In the genomic region with DNA sequence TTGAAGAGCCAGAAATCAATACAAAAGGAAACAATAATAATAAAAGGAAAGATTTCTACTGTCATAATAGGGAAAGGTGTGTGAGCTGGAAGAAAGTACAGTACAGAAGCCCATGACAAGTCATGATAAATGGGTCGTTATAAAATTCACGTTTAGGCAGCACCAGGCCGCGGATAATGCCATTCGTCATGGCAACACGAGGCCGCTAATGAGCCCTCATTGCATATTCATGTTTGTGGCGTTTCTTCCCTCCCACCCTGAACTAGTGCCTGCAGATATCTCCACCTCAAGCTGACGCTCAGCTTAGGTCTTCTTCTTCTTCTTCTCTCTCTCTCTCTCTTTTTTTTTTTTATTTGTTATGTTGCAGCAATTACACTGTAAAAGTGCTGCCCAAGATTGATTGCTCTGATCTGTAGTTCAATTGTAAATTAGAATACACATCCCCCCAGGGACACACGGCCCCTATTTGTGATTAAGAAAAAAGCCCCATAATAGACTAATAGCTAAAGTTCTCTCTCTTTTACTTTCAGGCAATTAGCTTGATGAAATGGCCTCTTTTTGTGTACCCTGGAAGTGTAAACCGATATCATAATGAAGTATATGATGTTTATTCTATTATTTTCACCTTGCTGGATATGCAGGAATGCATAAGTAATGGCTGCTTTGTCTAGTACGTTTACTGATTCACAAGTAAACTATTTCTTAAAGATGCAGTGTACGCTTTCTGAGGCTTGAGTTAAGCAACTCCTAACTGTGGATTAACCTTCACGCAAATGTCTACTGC, we compare ENCODE assay signal across 17 cellular contexts.
DNase-seq lines count a peak whose midpoint lies in the region; ATAC-seq and TF ChIP-seq lines count a peak whose summit lies in the region.
"Had no signal": no experiment of that assay in that cellular context is flagged by ENCODE, and none has a peak within 500 bp of the region (broad histone marks: within the 10 kb centered on the region; RNA-seq: fewer than 3 reads in every experiment).

No MANE protein-coding gene starts in this region.

- H3K36me3 Mint-ChIP-seq in Calu3 (ENCODE audit: insufficient read depth, unreplicated experiment) (peaks cover 44% of the 10 kb centered on the region), nephron progenitor cell (ENCODE audit: low read depth) (peaks cover 88% of the 10 kb centered on the region)
- no peaks in the 10 kb centered on the region for H3K36me3 Mint-ChIP-seq in activated CD4-positive, alpha-beta memory T cell treated with anti-CD3 and anti-CD28 coated beads, Interleukin-2, amount 10 ng/mL, durations not matched to agents 7 days and 5 days (ENCODE audit: low read depth)
- no peaks in the 10 kb centered on the region for H3K36me3 Mint-ChIP-seq in natural killer cell treated with Interleukin-12 subunit alpha and Interleukin-12 subunit beta and Interleukin-15 and Interleukin-18, amount 100 ng/mL, for 72 hours
- H3K36me3 Mint-ChIP-seq: IgD-negative memory B cell, T-cell had no signal

- CTCF ChIA-PET in Calu3 (lab: Charles Lee): interaction anchor here (0.5 to 2.6 kb wide), 5 partner anchors 21 to 414 kb away, joined by 3 to 12 read pairs (median 3); no protein-coding TSS in a partner anchor
- CTCF ChIA-PET in activated CD4-positive, alpha-beta memory T cell treated with anti-CD3 and anti-CD28 coated beads, Interleukin-2, amount 10 ng/mL, durations not matched to agents 7 days and 5 days (lab: Charles Lee): no interaction called here

- peak overlapping the region; percentile 73 for H3K27ac Mint-ChIP-seq in Calu3 (ENCODE audit: unreplicated experiment)
- peak overlapping the region; percentile 89 for H3K27ac Mint-ChIP-seq in nephron progenitor cell
- no peak overlapping the region for H3K27ac Mint-ChIP-seq in activated CD4-positive, alpha-beta memory T cell treated with anti-CD3 and anti-CD28 coated beads, Interleukin-2, amount 10 ng/mL, durations not matched to agents 7 days and 5 days
- no peak overlapping the region for H3K27ac Mint-ChIP-seq in natural killer cell treated with Interleukin-12 subunit alpha and Interleukin-12 subunit beta and Interleukin-15 and Interleukin-18, amount 100 ng/mL, for 72 hours
- H3K27ac Mint-ChIP-seq: IgD-negative memory B cell, T-cell had no signal

- BruUV-seq in Calu3 (replicated peaks; lab: Mats Ljungman, UMichigan): no TSS peak

- H3K4me3 ChIP-seq in cardiac fibroblast (replicated peaks in 1 of 2; ENCODE audit: low read depth in 2 of 2, low read length in 2 of 2): no peak overlapping the region
- H3K4me3 ChIP-seq: cardiac muscle cell, prostate gland had no signal

- intact Hi-C loops in Calu3 (cut with micrococcal nuclease; ENCODE audit: unreplicated experiment): loop anchor here (10.0 kb wide), 1 partner anchor 344 kb away; no protein-coding TSS in a partner anchor
- intact Hi-C loops in head of caudate nucleus (cut with DNase I): no loop called here

- DNase-seq in Calu3 (no peak), NCI-H226 (peak; percentile 80), cardiac fibroblast (ENCODE audit: low read depth in 2 of 2) (peak; percentile 26 to 67), nephron progenitor cell (no peak), head of caudate nucleus (no peak)
- DNase-seq in activated CD4-positive, alpha-beta memory T cell treated with anti-CD3 and anti-CD28 coated beads, Interleukin-2, amount 10 ng/mL, durations not matched to agents 7 days and 5 days: no peak
- no peak for DNase-seq in natural killer cell treated with Interleukin-12 subunit alpha and Interleukin-12 subunit beta and Interleukin-15 and Interleukin-18, amount 100 ng/mL, for 72 hours (ENCODE audit: low spot score)
- DNase-seq: activated CD4-positive, alpha-beta T cell treated with anti-CD3 and anti-CD28 coated beads, Interleukin-2, amount 50 U/mL, for 4 hours; BE2C; DND-41; NCI-H1694 treated with DMSO at 0.1 percent for 48 hours; stimulated activated naive CD4-positive, alpha-beta T cell treated with Interleukin-2 at 50 U/mL for 16 hours; T-cell had no signal

- no peak for ATAC-seq in GM21381 (IDR thresholded peaks at IDR 0.05; ENCODE audit: unreplicated experiment)
- ATAC-seq in natural killer cell treated with Interleukin-12 subunit alpha and Interleukin-12 subunit beta and Interleukin-15 and Interleukin-18, amount 100 ng/mL, for 72 hours: no peak
- ATAC-seq: T-cell had no signal

- H3K4me3 Mint-ChIP-seq in Calu3 (ENCODE audit: low read depth, unreplicated experiment) (peak overlapping the region; percentile 1), nephron progenitor cell (no peak overlapping the region)
- no peak overlapping the region for H3K4me3 Mint-ChIP-seq in activated CD4-positive, alpha-beta memory T cell treated with anti-CD3 and anti-CD28 coated beads, Interleukin-2, amount 10 ng/mL, durations not matched to agents 7 days and 5 days
- H3K4me3 Mint-ChIP-seq in natural killer cell treated with Interleukin-12 subunit alpha and Interleukin-12 subunit beta and Interleukin-15 and Interleukin-18, amount 100 ng/mL, for 72 hours: no peak overlapping the region
- H3K4me3 Mint-ChIP-seq: IgD-negative memory B cell, T-cell had no signal

- H3K9me3 Mint-ChIP-seq in Calu3 (ENCODE audit: low read depth, unreplicated experiment): peaks cover 3% of the 10 kb centered on the region
- H3K9me3 Mint-ChIP-seq in nephron progenitor cell: peaks cover 7% of the 10 kb centered on the region
- peaks cover 2% of the 10 kb centered on the region for H3K9me3 Mint-ChIP-seq in activated CD4-positive, alpha-beta memory T cell treated with anti-CD3 and anti-CD28 coated beads, Interleukin-2, amount 10 ng/mL, durations not matched to agents 7 days and 5 days
- H3K9me3 Mint-ChIP-seq in natural killer cell treated with Interleukin-12 subunit alpha and Interleukin-12 subunit beta and Interleukin-15 and Interleukin-18, amount 100 ng/mL, for 72 hours: no peaks in the 10 kb centered on the region
- H3K9me3 Mint-ChIP-seq: IgD-negative memory B cell had no signal

- H3K27me3 Mint-ChIP-seq in Calu3 (ENCODE audit: unreplicated experiment): no peaks in the 10 kb centered on the region
- H3K27me3 Mint-ChIP-seq in nephron progenitor cell (ENCODE audit: low read depth, poor library complexity): peaks cover under 1% of the 10 kb centered on the region
- H3K27me3 Mint-ChIP-seq in activated CD4-positive, alpha-beta memory T cell treated with anti-CD3 and anti-CD28 coated beads, Interleukin-2, amount 10 ng/mL, durations not matched to agents 7 days and 5 days: no peaks in the 10 kb centered on the region
- peaks cover 29 to 49% of the 10 kb centered on the region in 2 donors for H3K27me3 Mint-ChIP-seq in natural killer cell treated with Interleukin-12 subunit alpha and Interleukin-12 subunit beta and Interleukin-15 and Interleukin-18, amount 100 ng/mL, for 72 hours
- H3K27me3 Mint-ChIP-seq: IgD-negative memory B cell, T-cell had no signal

- H3K4me1 Mint-ChIP-seq in Calu3 (ENCODE audit: low read depth, unreplicated experiment) (peaks cover 82% of the 10 kb centered on the region), nephron progenitor cell (peaks cover 51% of the 10 kb centered on the region)
- H3K4me1 Mint-ChIP-seq in activated CD4-positive, alpha-beta memory T cell treated with anti-CD3 and anti-CD28 coated beads, Interleukin-2, amount 10 ng/mL, durations not matched to agents 7 days and 5 days: no peaks in the 10 kb centered on the region
- no peaks in the 10 kb centered on the region for H3K4me1 Mint-ChIP-seq in natural killer cell treated with Interleukin-12 subunit alpha and Interleukin-12 subunit beta and Interleukin-15 and Interleukin-18, amount 100 ng/mL, for 72 hours (ENCODE audit: low read depth in 2 of 2)
- H3K4me1 Mint-ChIP-seq: IgD-negative memory B cell, T-cell had no signal

- TF ChIP-seq CTCF in Calu3 (IDR thresholded peaks at IDR 0.05; ENCODE audit: unreplicated experiment) (no peak), cardiac fibroblast (IDR thresholded peaks at IDR 0.05; ENCODE audit: low read depth, low read length) (no peak), nephron progenitor cell (IDR thresholded peaks at IDR 0.05) (no peak)

- POLR2A ChIA-PET in activated CD4-positive, alpha-beta memory T cell treated with anti-CD3 and anti-CD28 coated beads, Interleukin-2, amount 10 ng/mL, durations not matched to agents 7 days and 5 days (lab: Charles Lee): no interaction called here

Comparison
In these comparisons a context has a peak if more than half of its experiments do, and no peak if none do; other contexts are left out.
1. DNase-seq: peak in NCI-H226 (single experiment) and cardiac fibroblast (2 of 2); none in Calu3 (single experiment), nephron progenitor cell (single experiment), head of caudate nucleus (0 of 42), activated CD4-positive, alpha-beta memory T cell treated with anti-CD3 and anti-CD28 coated beads, Interleukin-2, amount 10 ng/mL, durations not matched to agents 7 days and 5 days (single experiment) and natural killer cell treated with Interleukin-12 subunit alpha and Interleukin-12 subunit beta and Interleukin-15 and Interleukin-18, amount 100 ng/mL, for 72 hours (single experiment).
2. H3K27ac Mint-ChIP-seq: peak in Calu3 (single experiment) and nephron progenitor cell (single experiment); none in activated CD4-positive, alpha-beta memory T cell treated with anti-CD3 and anti-CD28 coated beads, Interleukin-2, amount 10 ng/mL, durations not matched to agents 7 days and 5 days (single experiment) and natural killer cell treated with Interleukin-12 subunit alpha and Interleukin-12 subunit beta and Interleukin-15 and Interleukin-18, amount 100 ng/mL, for 72 hours (0 of 2).